In genomic region chr22:19974233-19974861, GRCh38 we compare ENCODE assay signal across 8 cellular contexts. TPM values are rescaled to one million over a fixed set of nuclear protein-coding genes. Genes with fewer than 3 reads are reported as not detected.
DNase-seq lines count a peak whose midpoint lies in the region; ATAC-seq, FAIRE-seq and TF ChIP-seq lines count a peak whose summit lies in the region.

No MANE protein-coding gene starts in this region.

- H3K4me3 ChIP-seq in DND-41 (ENCODE audit: low read depth in 1 of 2, low read length in 2 of 2) = no peak overlapping the region

- DNase-seq in DND-41 = peak; percentile 87
- peak; percentile 35 for DNase-seq in HTR-8/SVneo (ENCODE audit: insufficient read length, low spot score)
- peak; percentile 74 for DNase-seq in NCI-H82 treated with DMSO at 0.1 percent for 48 hours (lab: John Stamatoyannopoulos, UW; ENCODE audit: unreplicated experiment)
- DNase-seq in effector memory CD8-positive, alpha-beta T cell = no peak
- DNase-seq in osteocyte (ENCODE audit: extremely low spot score, unreplicated experiment) = no peak

- H2AFZ ChIP-seq in DND-41 (ENCODE audit: low read depth, low read length) = no peak overlapping the region

- H3K4me3 Mint-ChIP-seq in effector memory CD8-positive, alpha-beta T cell = no peak overlapping the region
- no peak overlapping the region for H3K4me3 Mint-ChIP-seq in osteocyte (ENCODE audit: unreplicated experiment)

- no peak overlapping the region for H3K4me2 ChIP-seq in DND-41 (ENCODE audit: insufficient read depth, low read length)

- no peak overlapping the region for H3K9ac ChIP-seq in DND-41 (ENCODE audit: low read depth, low read length)

- TF ChIP-seq CTCF in DND-41 (IDR thresholded peaks at IDR 0.05; ENCODE audit: borderline replicate concordance, extremely low read depth, low read length, poor library complexity, severe bottlenecking) (no peak), osteocyte (IDR thresholded peaks at IDR 0.05) (no peak)

- no peaks in the 10 kb centered on the region for H3K9me3 Mint-ChIP-seq in effector memory CD8-positive, alpha-beta T cell
- no peaks in the 10 kb centered on the region for H3K9me3 Mint-ChIP-seq in osteocyte (ENCODE audit: unreplicated experiment)

- peaks cover 7% of the 10 kb centered on the region for H3K36me3 Mint-ChIP-seq in effector memory CD8-positive, alpha-beta T cell (ENCODE audit: insufficient read depth)
- H3K36me3 Mint-ChIP-seq in osteocyte (ENCODE audit: unreplicated experiment) = peaks cover 10% of the 10 kb centered on the region

- peaks cover 14% of the 10 kb centered on the region for H3K36me3 ChIP-seq in DND-41 (ENCODE audit: insufficient read depth, low read length)

- ATAC-seq in DND-41 (ENCODE audit: insufficient read depth, low read depth) (peak; percentile 85), GM21529 (IDR thresholded peaks at IDR 0.05; ENCODE audit: unreplicated experiment) (no peak), GM19023 (IDR thresholded peaks at IDR 0.05; ENCODE audit: unreplicated experiment) (no peak), HG03139 (IDR thresholded peaks at IDR 0.05; ENCODE audit: unreplicated experiment) (no peak)
- peak; percentile 53 for ATAC-seq in effector memory CD8-positive, alpha-beta T cell (replicated peaks)

- peak; percentile 33 for FAIRE-seq in HTR-8/SVneo (lab: Jason Lieb, UNC)

- H4K20me1 ChIP-seq in DND-41 (ENCODE audit: insufficient read depth, low read length) = peaks cover 11% of the 10 kb centered on the region

- 0 out of 2 replicates have a peak overlapping the region, but pooled peaks have one; percentile 7 for H3K27ac ChIP-seq in DND-41 (ENCODE audit: low read length)

- H3K27ac Mint-ChIP-seq in effector memory CD8-positive, alpha-beta T cell = peak overlapping the region; percentile 79 to 87
- H3K27ac Mint-ChIP-seq in osteocyte (ENCODE audit: unreplicated experiment) = peak overlapping the region; percentile 63

- H3K27me3 Mint-ChIP-seq in effector memory CD8-positive, alpha-beta T cell = no peaks in the 10 kb centered on the region
- no peaks in the 10 kb centered on the region for H3K27me3 Mint-ChIP-seq in osteocyte (ENCODE audit: unreplicated experiment)

- no peaks in the 10 kb centered on the region for H3K9me3 ChIP-seq in DND-41 (ENCODE audit: insufficient read depth, low read length, severe bottlenecking)

- peaks cover 10% of the 10 kb centered on the region for H3K4me1 ChIP-seq in DND-41 (ENCODE audit: insufficient read depth, low read length)

- H3K79me2 ChIP-seq in DND-41 (ENCODE audit: insufficient read depth, low read length) = no peaks in the 10 kb centered on the region

- peaks cover 13 to 24% of the 10 kb centered on the region in 2 donors for H3K4me1 Mint-ChIP-seq in effector memory CD8-positive, alpha-beta T cell (ENCODE audit: low read depth in 2 of 2)
- peaks cover 11% of the 10 kb centered on the region for H3K4me1 Mint-ChIP-seq in osteocyte (ENCODE audit: unreplicated experiment)

- H3K27me3 ChIP-seq in DND-41 (ENCODE audit: insufficient read depth, low read length, poor library complexity) = no peaks in the 10 kb centered on the region

RNA-seq across cellular contexts. Expression of gene TXNRD2, which starts 32.7 kb away (rescaled TPM):
- 12.6 and 13.1 TPM in 2 replicates for total RNA-seq in osteocyte

RNA-seq across cellular contexts. Expression of gene COMT, which starts 32.8 kb away (rescaled TPM):
- total RNA-seq in osteocyte = 92.1 and 94.1 TPM in 2 replicates

RNA-seq across cellular contexts. Expression of gene ARVCF, which starts 42.3 kb away (rescaled TPM):
- total RNA-seq in osteocyte = 26.5 and 29.3 TPM in 2 replicates

RNA-seq across cellular contexts. Expression of gene TANGO2, which starts 46.6 kb away (rescaled TPM):
- 24.9 and 28.1 TPM in 2 replicates for total RNA-seq in osteocyte

Comparison
In these comparisons a context has a peak if more than half of its experiments do, and no peak if none do; other contexts are left out.
1. ATAC-seq: peak in DND-41 (single experiment) and effector memory CD8-positive, alpha-beta T cell (single experiment); none in GM21529 (single experiment), GM19023 (single experiment) and HG03139 (single experiment).
2. DNase-seq: peak in DND-41 (single experiment), HTR-8/SVneo (single experiment) and NCI-H82 treated with DMSO at 0.1 percent for 48 hours (single experiment); none in effector memory CD8-positive, alpha-beta T cell (0 of 3) and osteocyte (single experiment).